23 cellular contexts compared by ENCODE assay signal in genomic region chr4:36283912-36284465, GRCh38. TPM values are rescaled to one million over a fixed set of nuclear protein-coding genes. Genes with fewer than 3 reads are reported as not detected.
DNase-seq lines count a peak whose midpoint lies in the region; ATAC-seq, FAIRE-seq and TF ChIP-seq lines count a peak whose summit lies in the region.
"Had no signal": no experiment of that assay in that cellular context is flagged by ENCODE, and none has a peak within 500 bp of the region (broad histone marks: within the 10 kb centered on the region; RNA-seq: fewer than 3 reads in every experiment).

No MANE protein-coding gene starts in this region.

- peak overlapping the region in 2 of 8 donors; percentile 1 to 48 for H3K4me3 ChIP-seq in spleen
- H3K4me3 ChIP-seq: body of pancreas, esophagus squamous epithelium, lower lobe of right lung had no signal

- H3K27me3 ChIP-seq in spleen (replicated peaks in 1 of 7) = no peaks in the 10 kb centered on the region
- H3K27me3 ChIP-seq: body of pancreas, esophagus squamous epithelium had no signal

- FAIRE-seq in frontal cortex (lab: Jason Lieb, UNC) = peak; percentile 26

- ATAC-seq in activated CD8-positive, alpha-beta memory T cell treated with anti-CD3 and anti-CD28 coated beads, Interleukin-2, amount 10 ng/mL, durations not matched to agents 7 days and 5 days = no peak
- no peak for ATAC-seq in activated T-helper 17 cell treated with anti-CD3 and anti-CD28 coated beads, Interleukin-2, amount 50 U/mL, for 72 hours (replicated peaks)
- no peak for ATAC-seq in HG02763 (IDR thresholded peaks at IDR 0.05; ENCODE audit: unreplicated experiment)
- no peak for ATAC-seq in HG03378 (IDR thresholded peaks at IDR 0.05; ENCODE audit: unreplicated experiment)
- ATAC-seq: body of pancreas; lower lobe of right lung; Panc1; stimulated activated memory B cell treated with anti-CD40 and anti-IgM and Interleukin-4, amounts not matched to agents 10 μg/mL and 1 μg/mL and 100 μg/mL, for 72 hours had no signal

- no peak for TF ChIP-seq POLR2A in spleen (IDR thresholded peaks at IDR 0.05)

- no peaks in the 10 kb centered on the region for H3K27me3 Mint-ChIP-seq in activated CD8-positive, alpha-beta memory T cell treated with anti-CD3 and anti-CD28 coated beads, Interleukin-2, amount 10 ng/mL, durations not matched to agents 7 days and 5 days
- no peaks in the 10 kb centered on the region for H3K27me3 Mint-ChIP-seq in activated T-helper 17 cell treated with anti-CD3 and anti-CD28 coated beads, Interleukin-2, amount 50 U/mL, for 72 hours
- H3K27me3 Mint-ChIP-seq: CD4-positive, CD25-positive, alpha-beta regulatory T cell; stimulated activated memory B cell treated with anti-CD40 and anti-IgM and Interleukin-4, amounts not matched to agents 10 μg/mL and 1 μg/mL and 100 μg/mL, for 72 hours had no signal

- CTCF ChIA-PET in activated CD8-positive, alpha-beta memory T cell treated with anti-CD3 and anti-CD28 coated beads, Interleukin-2, amount 10 ng/mL, durations not matched to agents 7 days and 5 days (lab: Charles Lee) = interaction anchor here (1.2 to 3.0 kb wide), 2 partner anchors 16 to 40 kb away, joined by 3 to 28 read pairs; partner anchors contain the start of gene ARAP2

- H3K36me3 ChIP-seq in spleen = no peaks in the 10 kb centered on the region
- H3K36me3 ChIP-seq: esophagus squamous epithelium, lower lobe of right lung had no signal

- intact Hi-C loops in spleen (cut with DNase I; ENCODE audit: low total_unique reads) = no loop called here

- peak overlapping the region; percentile 63 for H3K4me3 Mint-ChIP-seq in activated CD8-positive, alpha-beta memory T cell treated with anti-CD3 and anti-CD28 coated beads, Interleukin-2, amount 10 ng/mL, durations not matched to agents 7 days and 5 days
- H3K4me3 Mint-ChIP-seq in activated T-helper 17 cell treated with anti-CD3 and anti-CD28 coated beads, Interleukin-2, amount 50 U/mL, for 72 hours = peak overlapping the region; percentile 3
- H3K4me3 Mint-ChIP-seq: CD4-positive, CD25-positive, alpha-beta regulatory T cell; stimulated activated memory B cell treated with anti-CD40 and anti-IgM and Interleukin-4, amounts not matched to agents 10 μg/mL and 1 μg/mL and 100 μg/mL, for 72 hours had no signal

- H3K27ac Mint-ChIP-seq in activated CD8-positive, alpha-beta memory T cell treated with anti-CD3 and anti-CD28 coated beads, Interleukin-2, amount 10 ng/mL, durations not matched to agents 7 days and 5 days = peak overlapping the region; percentile 78
- H3K27ac Mint-ChIP-seq in activated T-helper 17 cell treated with anti-CD3 and anti-CD28 coated beads, Interleukin-2, amount 50 U/mL, for 72 hours = peak overlapping the region; percentile 92
- H3K27ac Mint-ChIP-seq: stimulated activated memory B cell treated with anti-CD40 and anti-IgM and Interleukin-4, amounts not matched to agents 10 μg/mL and 1 μg/mL and 100 μg/mL, for 72 hours had no signal

- H3K9me3 Mint-ChIP-seq in activated CD8-positive, alpha-beta memory T cell treated with anti-CD3 and anti-CD28 coated beads, Interleukin-2, amount 10 ng/mL, durations not matched to agents 7 days and 5 days (ENCODE audit: low read depth) = peaks cover 7% of the 10 kb centered on the region
- H3K9me3 Mint-ChIP-seq in activated T-helper 17 cell treated with anti-CD3 and anti-CD28 coated beads, Interleukin-2, amount 50 U/mL, for 72 hours = no peaks in the 10 kb centered on the region

- H3K36me3 Mint-ChIP-seq in activated CD8-positive, alpha-beta memory T cell treated with anti-CD3 and anti-CD28 coated beads, Interleukin-2, amount 10 ng/mL, durations not matched to agents 7 days and 5 days = peaks cover 37% of the 10 kb centered on the region
- H3K36me3 Mint-ChIP-seq in activated T-helper 17 cell treated with anti-CD3 and anti-CD28 coated beads, Interleukin-2, amount 50 U/mL, for 72 hours (ENCODE audit: low read depth) = peaks cover 6% of the 10 kb centered on the region
- H3K36me3 Mint-ChIP-seq: CD4-positive, CD25-positive, alpha-beta regulatory T cell; stimulated activated memory B cell treated with anti-CD40 and anti-IgM and Interleukin-4, amounts not matched to agents 10 μg/mL and 1 μg/mL and 100 μg/mL, for 72 hours had no signal

- no peak for DNase-seq in activated CD8-positive, alpha-beta memory T cell treated with anti-CD3 and anti-CD28 coated beads, Interleukin-2, amount 10 ng/mL, durations not matched to agents 7 days and 5 days
- DNase-seq in activated CD8-positive, alpha-beta memory T cell treated with anti-CD3 and anti-CD28 coated beads, Interleukin-2, amount 50 U/mL, for 48 hours = no peak
- DNase-seq in frontal cortex (ENCODE audit: low spot score in 2 of 2) = no peak
- DNase-seq in spleen = no peak
- no peak for DNase-seq in NCI-H2081 treated with DMSO at 0.1 percent for 48 hours (lab: John Stamatoyannopoulos, UW)
- DNase-seq: activated CD4-positive, alpha-beta T cell treated with anti-CD3 and anti-CD28 coated beads, Interleukin-2, amount 50 U/mL, for 1 hour; activated gamma-delta T cell; body of pancreas; CD4-positive, CD25-positive, alpha-beta regulatory T cell; DND-41; esophagus squamous epithelium; HCEC 1CT; lower lobe of right lung; SK-N-SH had no signal

- peak overlapping the region in 5 of 8 donors; percentile 2 to 84 (median 73) for H3K27ac ChIP-seq in spleen
- H3K27ac ChIP-seq: body of pancreas, lower lobe of right lung had no signal

- no peaks in the 10 kb centered on the region for H3K9me3 ChIP-seq in spleen
- H3K9me3 ChIP-seq: body of pancreas, esophagus squamous epithelium, lower lobe of right lung, SK-N-SH had no signal

- peaks cover 89% of the 10 kb centered on the region for H3K4me1 Mint-ChIP-seq in activated CD8-positive, alpha-beta memory T cell treated with anti-CD3 and anti-CD28 coated beads, Interleukin-2, amount 10 ng/mL, durations not matched to agents 7 days and 5 days
- H3K4me1 Mint-ChIP-seq in activated T-helper 17 cell treated with anti-CD3 and anti-CD28 coated beads, Interleukin-2, amount 50 U/mL, for 72 hours = peaks cover 30% of the 10 kb centered on the region

- 80 to 92% (median 87%) methylated on average over 2 of the region's 2 CpGs for WGBS in spleen, 5 donors

- H3K4me1 ChIP-seq in spleen = peaks cover 0 to 20% (median 3%) of the 10 kb centered on the region in 6 donors
- H3K4me1 ChIP-seq: body of pancreas had no signal

- TF ChIP-seq CTCF in spleen (IDR thresholded peaks at IDR 0.05 in 8 of 11, conservative IDR thresholded peaks at IDR 0.05 in 3 of 11) = no peak

RNA-seq across cellular contexts. Expression of gene DTHD1, which starts 2.6 kb away (rescaled TPM):
- total RNA-seq in activated CD8-positive, alpha-beta memory T cell treated with anti-CD3 and anti-CD28 coated beads, Interleukin-2, amount 10 ng/mL, durations not matched to agents 7 days and 5 days = 1 to 10 TPM; 1.7 to 2.9 TPM
- total RNA-seq in activated T-helper 17 cell treated with anti-CD3 and anti-CD28 coated beads, Interleukin-2, amount 50 U/mL, for 72 hours = under 1 TPM; 0.74 to 0.99 TPM
- total RNA-seq in frontal cortex (under 0.01 TPM), spleen (10 to 100 TPM in 3 of 7 donors, 1 to 10 TPM in 4; 7.5 to 12.2 (median 9.6) TPM)
- under 1 TPM; 0.18 to 0.51 (median 0.24) TPM for polyA plus RNA-seq in spleen
- total RNA-seq: dermis microvascular lymphatic vessel endothelial cell, LHCN-M2, pulmonary artery endothelial cell, urinary bladder had no signal
- polyA plus RNA-seq: SK-N-SH had no signal

RNA-seq across cellular contexts. Expression of gene ARAP2, which starts 39.7 kb away (rescaled TPM):
- total RNA-seq in activated CD8-positive, alpha-beta memory T cell treated with anti-CD3 and anti-CD28 coated beads, Interleukin-2, amount 10 ng/mL, durations not matched to agents 7 days and 5 days = 10 to 100 TPM; 52.9 to 76.1 TPM
- total RNA-seq in activated T-helper 17 cell treated with anti-CD3 and anti-CD28 coated beads, Interleukin-2, amount 50 U/mL, for 72 hours = 10 to 100 TPM; 44.8 to 51.7 TPM
- total RNA-seq in frontal cortex (57.1 TPM), spleen (100 to 1,000 TPM in 2 of 7 donors, 10 to 100 TPM in 5; 51.9 to 161 (median 71.6) TPM)
- polyA plus RNA-seq in spleen = 1 to 10 TPM; 6.8 to 9.5 (median 7.7) TPM
- total RNA-seq: LHCN-M2 had no signal
- polyA plus RNA-seq: SK-N-SH had no signal
